1 cellular context compared by ENCODE assay signal in genomic region chr11:82902086-82902485, GRCh38.
TF ChIP-seq lines count a peak whose summit lies in the region.

No MANE protein-coding gene starts in this region.

TF ChIP-seq in IMR-90, 13 proteins besides CTCF, POLR2A, EP300 and RAD21 (continued from another document):
- no peak for TF ChIP-seq FOS (IDR thresholded peaks at IDR 0.05; ENCODE audit: low read depth, low read length)
- TF ChIP-seq BHLHE40 (IDR thresholded peaks at IDR 0.05; ENCODE audit: low read depth, low read length), result no peak
- TF ChIP-seq MAZ (IDR thresholded peaks at IDR 0.05; ENCODE audit: borderline replicate concordance, low read depth, low read length), result no peak
- TF ChIP-seq SMC3 (IDR thresholded peaks at IDR 0.05; ENCODE audit: low read depth, low read length), result no peak
- TF ChIP-seq RCOR1 (IDR thresholded peaks at IDR 0.05; ENCODE audit: insufficient replicate concordance, low read length), result no peak
